In genomic region chr2:40499437-40499836, GRCh38 we compare ENCODE assay signal across 34 cellular contexts.
"Had no signal": no experiment of that assay in that cellular context is flagged by ENCODE, and none has a peak within 500 bp of the region (broad histone marks: within the 10 kb centered on the region; RNA-seq: fewer than 3 reads in every experiment).

No MANE protein-coding gene starts in this region.

- H3K27ac ChIP-seq: adrenal gland, ascending aorta, body of pancreas, brain microvascular endothelial cell, breast epithelium had no signal

- H3K4me1 ChIP-seq: adrenal gland, ascending aorta, body of pancreas, breast epithelium had no signal

- FAIRE-seq: astrocyte, bronchial epithelial cell had no signal

- H3K9me3 ChIP-seq: adrenal gland, ascending aorta, body of pancreas, breast epithelium had no signal

- H3K27me3 ChIP-seq: adrenal gland, ascending aorta, body of pancreas, brain microvascular endothelial cell, breast epithelium had no signal

- ATAC-seq: activated naive CD4-positive, alpha-beta T cell treated with anti-CD3 and anti-CD28 coated beads, Interleukin-2, amount 50 U/mL, for 72 hours; activated naive CD8-positive, alpha-beta T cell treated with anti-CD3 and anti-CD28 coated beads, Interleukin-2, amount 50 U/mL, for 24 hours; activated T-cell treated with anti-CD3 and anti-CD28 coated beads, Interleukin-2, amount 50 U/mL, for 4 hours; activated T-cell treated with anti-CD3 and anti-CD28 coated beads, Interleukin-2, amount 50 U/mL, for 72 hours; activated T-helper 17 cell treated with anti-CD3 and anti-CD28 coated beads, Interleukin-2, amount 50 U/mL, for 72 hours; body of pancreas had no signal

- H3K4me3 ChIP-seq: adrenal gland, ascending aorta, body of pancreas, breast epithelium had no signal

- H3K36me3 ChIP-seq: adrenal gland, ascending aorta, brain microvascular endothelial cell, breast epithelium had no signal

- DNase-seq: activated effector memory CD4-positive, alpha-beta T cell treated with anti-CD3 and anti-CD28 coated beads, Interleukin-2, amount 50 U/mL, for 16 hours; activated effector memory CD4-positive, alpha-beta T cell treated with Interleukin-2 at 50 U/mL for 16 hours; activated gamma-delta T cell; activated gamma-delta T cell treated with Interleukin-2 at 50 U/mL for 16 hours; activated naive CD4-positive, alpha-beta T cell; activated naive CD4-positive, alpha-beta T cell treated with anti-CD3 and anti-CD28 coated beads for 36 hours; activated naive CD4-positive, alpha-beta T cell treated with anti-CD3 and anti-CD28 coated beads, Interleukin-2, amount 10 ng/mL, durations not matched to agents 7 days and 5 days; activated naive CD4-positive, alpha-beta T cell treated with anti-CD3 and anti-CD28 coated beads, Interleukin-2, amount 50 U/mL, for 16 hours; activated naive CD4-positive, alpha-beta T cell treated with Interleukin-2 at 50 U/mL for 16 hours; activated naive CD8-positive, alpha-beta T cell treated with anti-CD3 and anti-CD28 coated beads for 36 hours; activated naive CD8-positive, alpha-beta T cell treated with anti-CD3 and anti-CD28 coated beads, Interleukin-2, amount 10 ng/mL, durations not matched to agents 7 days and 5 days; activated naive CD8-positive, alpha-beta T cell treated with anti-CD3 and anti-CD28 coated beads, Interleukin-2, amount 50 U/mL, for 24 hours; activated T-cell treated with anti-CD3 and anti-CD28 coated beads for 4 hours; activated T-cell treated with anti-CD3 and anti-CD28 coated beads, Interleukin-2, amount 50 U/mL, for 1 hour; activated T-cell treated with anti-CD3 and anti-CD28 coated beads, Interleukin-2, amount 50 U/mL, for 24 hours; activated T-cell treated with anti-CD3 and anti-CD28 coated beads, Interleukin-2, amount 50 U/mL, for 4 hours; activated T-cell treated with anti-CD3 and anti-CD28 coated beads, Interleukin-2, amount 50 U/mL, for 48 hours; activated T-cell treated with anti-CD3 and anti-CD28 coated beads, Interleukin-2, amount 50 U/mL, for 72 hours; adrenal gland; amniotic stem cell; amygdala; anterior cingulate cortex; aorta; body of pancreas; brain microvascular endothelial cell; caudate nucleus; central memory CD4-positive, alpha-beta T cell; cerebellar nuclear complex had no signal
